In genomic region chr6:37110455-37111155, GRCh38 we compare ENCODE assay signal across 1 cellular context.
TF ChIP-seq lines count a peak whose summit lies in the region.

No MANE protein-coding gene starts in this region.

TF ChIP-seq in HepG2, 621 proteins besides CTCF, POLR2A, EP300 and RAD21 (continued from another document and continues in another):
- TF ChIP-seq ZBTB33 (CRISPR knock-in tag; IDR thresholded peaks at IDR 0.05) (peak; percentile 72), KMT2A (CRISPR knock-in tag; IDR thresholded peaks at IDR 0.05) (no peak), ZNF850 (CRISPR knock-in tag; conservative IDR thresholded peaks at IDR 0.05) (no peak), TP53 (CRISPR knock-in tag; conservative IDR thresholded peaks at IDR 0.05) (no peak; the same call in 1 of the 2 replicates), NFIB (CRISPR knock-in tag; IDR thresholded peaks at IDR 0.05; ENCODE audit: borderline replicate concordance) (no peak), POLR2G (IDR thresholded peaks at IDR 0.05; ENCODE audit: low read depth, low read length) (no peak), KDM5A (IDR thresholded peaks at IDR 0.05; ENCODE audit: borderline replicate concordance, low read length) (no peak), YEATS4 (CRISPR knock-in tag; IDR thresholded peaks at IDR 0.05; ENCODE audit: borderline replicate concordance) (no peak; the same call in 1 of the 2 replicates), ZBTB26 (CRISPR knock-in tag; IDR thresholded peaks at IDR 0.05; ENCODE audit: borderline replicate concordance) (peak; percentile 84), ZNF337 (CRISPR knock-in tag; IDR thresholded peaks at IDR 0.05; ENCODE audit: borderline replicate concordance, low read depth) (no peak), MEF2D (CRISPR knock-in tag; IDR thresholded peaks at IDR 0.05) (no peak), ZNF770 (CRISPR knock-in tag; IDR thresholded peaks at IDR 0.05) (peak; percentile 54; the same call in 1 of the 2 replicates), ZNF577 (CRISPR knock-in tag; IDR thresholded peaks at IDR 0.05; ENCODE audit: borderline replicate concordance, low read depth) (no peak), HOXA7 (CRISPR knock-in tag; IDR thresholded peaks at IDR 0.05) (no peak), GATAD2A (CRISPR knock-in tag; IDR thresholded peaks at IDR 0.05) (peak; percentile 99), ZNF703 (CRISPR knock-in tag; IDR thresholded peaks at IDR 0.05; ENCODE audit: borderline replicate concordance) (no peak), ZNF274 (CRISPR knock-in tag; IDR thresholded peaks at IDR 0.05) (no peak), ZNF138 (CRISPR knock-in tag; IDR thresholded peaks at IDR 0.05; ENCODE audit: low read depth) (no peak), ARID4A (CRISPR knock-in tag; IDR thresholded peaks at IDR 0.05; ENCODE audit: borderline replicate concordance) (peak; percentile 55; the same call in 1 of the 2 replicates), ZEB1 (IDR thresholded peaks at IDR 0.05; ENCODE audit: insufficient replicate concordance, low read depth) (no peak), JUND (CRISPR knock-in tag; IDR thresholded peaks at IDR 0.05) (no peak), GATA4 (IDR thresholded peaks at IDR 0.05; ENCODE audit: borderline replicate concordance, low read depth) (no peak; the same call in 1 of the 2 replicates), RFX5 (IDR thresholded peaks at IDR 0.05; ENCODE audit: low read depth, low read length) (no peak), ZNF569 (CRISPR knock-in tag; IDR thresholded peaks at IDR 0.05; ENCODE audit: borderline replicate concordance) (no peak), ZFY (CRISPR knock-in tag; IDR thresholded peaks at IDR 0.05) (peak; percentile 15), ZNF383 (CRISPR knock-in tag; IDR thresholded peaks at IDR 0.05; ENCODE audit: borderline replicate concordance) (no peak), ZNF567 (CRISPR knock-in tag; IDR thresholded peaks at IDR 0.05; ENCODE audit: borderline replicate concordance) (no peak), ZNF143 (CRISPR knock-in tag; IDR thresholded peaks at IDR 0.05) (peak; percentile 73), ZNF609 (CRISPR knock-in tag; IDR thresholded peaks at IDR 0.05; ENCODE audit: borderline replicate concordance) (peak; percentile 86), AHDC1 (CRISPR knock-in tag; IDR thresholded peaks at IDR 0.05; ENCODE audit: borderline replicate concordance) (peak; percentile 82; the same call in 1 of the 2 replicates), GRHL1 (CRISPR knock-in tag; conservative IDR thresholded peaks at IDR 0.05) (no peak), E2F1 (CRISPR knock-in tag; IDR thresholded peaks at IDR 0.05) (no peak), ZNF563 (CRISPR knock-in tag; IDR thresholded peaks at IDR 0.05) (no peak), ZKSCAN8 (CRISPR knock-in tag; IDR thresholded peaks at IDR 0.05; ENCODE audit: borderline replicate concordance) (peak; percentile 38; the same call in 1 of the 2 replicates), KLF13 (CRISPR knock-in tag; IDR thresholded peaks at IDR 0.05) (no peak)
